In genomic region chr4:150283689-150284088, GRCh38 we compare ENCODE assay signal across 15 cellular contexts.
DNase-seq lines count a peak whose midpoint lies in the region; ATAC-seq and TF ChIP-seq lines count a peak whose summit lies in the region.
"Had no signal": no experiment of that assay in that cellular context is flagged by ENCODE, and none has a peak within 500 bp of the region (broad histone marks: within the 10 kb centered on the region; RNA-seq: fewer than 3 reads in every experiment).

No MANE protein-coding gene starts in this region.

- H3K27me3 Mint-ChIP-seq in chondrocyte (ENCODE audit: low read depth) (no peaks in the 10 kb centered on the region), osteocyte (ENCODE audit: unreplicated experiment) (no peaks in the 10 kb centered on the region)
- H3K27me3 Mint-ChIP-seq: naive thymus-derived CD8-positive, alpha-beta T cell had no signal

- no peak overlapping the region for H3K4me3 ChIP-seq in mesendoderm (ENCODE audit: low read length)
- no peak overlapping the region for H3K4me3 ChIP-seq in transverse colon

- no CpG with 5 or more reads among the region's 1 CpG for WGBS in mesendoderm (ENCODE audit: extremely low coverage, insufficient coverage, low lambda C conversion rate)
- WGBS in transverse colon (ENCODE audit: low coverage in 1 of 2), 2 donors, result 77 to 100% methylated on average over 1 of the region's 1 CpG

- no peak overlapping the region for H3K27ac ChIP-seq in mesendoderm (ENCODE audit: low read depth, low read length)
- H3K27ac ChIP-seq in transverse colon, result no peak overlapping the region

- H3K79me1 ChIP-seq in mesendoderm (ENCODE audit: low read length), result no peaks in the 10 kb centered on the region

- no peak overlapping the region for H3K4me2 ChIP-seq in mesendoderm (ENCODE audit: low read length)

- H3K36me3 Mint-ChIP-seq in chondrocyte (ENCODE audit: low read depth) (no peaks in the 10 kb centered on the region), osteocyte (ENCODE audit: unreplicated experiment) (peaks cover 9% of the 10 kb centered on the region)

- no peak for TF ChIP-seq EP300 in transverse colon (IDR thresholded peaks at IDR 0.05; ENCODE audit: low read depth)

- H3K36me3 ChIP-seq in mesendoderm (ENCODE audit: control insufficient read depth, insufficient read depth, low read length) (no peaks in the 10 kb centered on the region), transverse colon (peaks cover 0 to 6% (median 0%) of the 10 kb centered on the region in 4 donors)

- no peaks in the 10 kb centered on the region for H3K9me3 ChIP-seq in transverse colon
- H3K9me3 ChIP-seq: Caco-2 had no signal

- no peak overlapping the region for H3K18ac ChIP-seq in mesendoderm (ENCODE audit: low read length)

- no peaks in the 10 kb centered on the region for H3K79me2 ChIP-seq in mesendoderm (ENCODE audit: control insufficient read depth, insufficient read depth, low read length)

- in situ Hi-C loops in transverse colon (cut with MboI; ENCODE audit: low pct_ligation_motif_present in 1 of 4, low pct_unique_long_range_greater_than_20kb in 1 of 4, low sequenced_read_pairs in 3 of 4), result loop anchor here in 2 of 4 donors (25.0 kb wide), 1 partner anchor 579 kb away; no protein-coding TSS in a partner anchor

- H2BK120ac ChIP-seq in mesendoderm (ENCODE audit: low read depth, low read length), result no peak overlapping the region

- no peak overlapping the region for H3K9ac ChIP-seq in mesendoderm (ENCODE audit: low read length)

- no peak for ATAC-seq in HG02870 (IDR thresholded peaks at IDR 0.05; ENCODE audit: unreplicated experiment)
- ATAC-seq: activated CD8-positive, alpha-beta T cell treated with anti-CD3 and anti-CD28 coated beads, Interleukin-2, amount 10 ng/mL, durations not matched to agents 7 days and 5 days; left colon; naive thymus-derived CD8-positive, alpha-beta T cell had no signal

- H4K8ac ChIP-seq in mesendoderm (ENCODE audit: low read depth, low read length), result no peak overlapping the region

- H2AK5ac ChIP-seq in mesendoderm (ENCODE audit: low read length), result no peak overlapping the region

- H3K4me1 Mint-ChIP-seq in chondrocyte (ENCODE audit: low read depth) (peaks cover 52% of the 10 kb centered on the region), osteocyte (ENCODE audit: unreplicated experiment) (peaks cover 59% of the 10 kb centered on the region)
- H3K4me1 Mint-ChIP-seq: naive thymus-derived CD8-positive, alpha-beta T cell had no signal

- H3K23ac ChIP-seq in mesendoderm (ENCODE audit: low read length), result no peak overlapping the region

- H3K27ac Mint-ChIP-seq in chondrocyte (ENCODE audit: unreplicated experiment), result peak overlapping the region; percentile 94
- peak overlapping the region; percentile 97 for H3K27ac Mint-ChIP-seq in osteocyte (ENCODE audit: unreplicated experiment)
- H3K27ac Mint-ChIP-seq: activated CD8-positive, alpha-beta T cell treated with anti-CD3 and anti-CD28 coated beads, Interleukin-2, amount 10 ng/mL, durations not matched to agents 7 days and 5 days; T-helper 2 cell treated with Interferon-gamma antibody and Interleukin-4, amounts not matched to agents 5 μg/mL and 100 μg/mL, for 36 hours had no signal

- no peaks in the 10 kb centered on the region for H3K9me3 Mint-ChIP-seq in chondrocyte (ENCODE audit: low read depth)
- H3K9me3 Mint-ChIP-seq in osteocyte (ENCODE audit: unreplicated experiment), result no peaks in the 10 kb centered on the region
- H3K9me3 Mint-ChIP-seq: T-helper 2 cell treated with Interferon-gamma antibody and Interleukin-4, amounts not matched to agents 5 μg/mL and 100 μg/mL, for 36 hours had no signal

- TF ChIP-seq CTCF in chondrocyte (IDR thresholded peaks at IDR 0.05) (no peak), osteocyte (IDR thresholded peaks at IDR 0.05) (no peak), transverse colon (IDR thresholded peaks at IDR 0.05) (no peak)

- no peak overlapping the region for H2BK5ac ChIP-seq in mesendoderm (ENCODE audit: low read length)

- H2BK15ac ChIP-seq in mesendoderm (replicated peaks; ENCODE audit: low read depth), result no peak overlapping the region

- intact Hi-C loops in transverse colon (cut with DNase I; ENCODE audit: low total_unique reads), result no loop called here

- no peak for TF ChIP-seq POLR2A in transverse colon (IDR thresholded peaks at IDR 0.05)

- H3K27me3 ChIP-seq in mesendoderm (ENCODE audit: insufficient read depth, low read length, poor library complexity) (no peaks in the 10 kb centered on the region), transverse colon (no peaks in the 10 kb centered on the region)

- H3K56ac ChIP-seq in mesendoderm (ENCODE audit: low read length), result no peak overlapping the region

- DNase-seq in Daoy (ENCODE audit: low read depth) (peak; percentile 59), NCI-H226 (peak; percentile 57), chondrocyte (ENCODE audit: low spot score) (no peak), osteocyte (ENCODE audit: extremely low spot score, unreplicated experiment) (no peak), mesendoderm (no peak), transverse colon (no peak), amygdala (lab: John Stamatoyannopoulos, UW) (no peak)
- DNase-seq: activated CD8-positive, alpha-beta T cell treated with anti-CD3 and anti-CD28 coated beads, Interleukin-2, amount 10 ng/mL, durations not matched to agents 7 days and 5 days; activated naive CD4-positive, alpha-beta T cell treated with anti-CD3 and anti-CD28 coated beads, Interleukin-2, amount 50 U/mL, for 16 hours; Caco-2; left colon; MM.1S; naive thymus-derived CD8-positive, alpha-beta T cell had no signal

- no peak overlapping the region for H3K4ac ChIP-seq in mesendoderm (ENCODE audit: low read depth, low read length)

- H4K5ac ChIP-seq in mesendoderm (ENCODE audit: low read length), result no peak overlapping the region

- peak overlapping the region; percentile 50 for H3K4me3 Mint-ChIP-seq in chondrocyte (ENCODE audit: unreplicated experiment)
- peak overlapping the region; percentile 67 for H3K4me3 Mint-ChIP-seq in osteocyte (ENCODE audit: unreplicated experiment)
- H3K4me3 Mint-ChIP-seq: activated CD8-positive, alpha-beta T cell treated with anti-CD3 and anti-CD28 coated beads, Interleukin-2, amount 10 ng/mL, durations not matched to agents 7 days and 5 days; naive thymus-derived CD8-positive, alpha-beta T cell; T-helper 2 cell treated with Interferon-gamma antibody and Interleukin-4, amounts not matched to agents 5 μg/mL and 100 μg/mL, for 36 hours had no signal

- no peaks in the 10 kb centered on the region for H3K4me1 ChIP-seq in mesendoderm (ENCODE audit: control insufficient read depth, low read depth, low read length)
- peaks cover 0 to 12% (median 0%) of the 10 kb centered on the region in 4 donors for H3K4me1 ChIP-seq in transverse colon
- H3K4me1 ChIP-seq: Caco-2 had no signal

Comparison
In these comparisons a context has a peak if more than half of its experiments do, and no peak if none do; other contexts are left out.
1. DNase-seq: peak in Daoy (single experiment) and NCI-H226 (single experiment); none in chondrocyte (single experiment), osteocyte (single experiment), mesendoderm (single experiment), transverse colon (single experiment) and amygdala (0 of 56).